In genomic region chr9:120913673-120914266, GRCh38 we compare ENCODE assay signal across 11 cellular contexts. TPM values are rescaled to one million over a fixed set of nuclear protein-coding genes. Genes with fewer than 3 reads are reported as not detected.
DNase-seq lines count a peak whose midpoint lies in the region; ATAC-seq and TF ChIP-seq lines count a peak whose summit lies in the region.
"Had no signal": no experiment of that assay in that cellular context is flagged by ENCODE, and none has a peak within 500 bp of the region (broad histone marks: within the 10 kb centered on the region; RNA-seq: fewer than 3 reads in every experiment).

No MANE protein-coding gene starts in this region.

- POLR2A ChIA-PET in RWPE1 (lab: Yijun Ruan, JAX; ENCODE audit: low non-redundant PET), result no interaction called here

- no peak overlapping the region for H2AFZ ChIP-seq in GM23338

- CTCF ChIA-PET in RWPE1 (lab: Yijun Ruan, JAX), result no interaction called here

- H3K4me1 Mint-ChIP-seq in GM23338, result peaks cover 37% of the 10 kb centered on the region
- H3K4me1 Mint-ChIP-seq in activated naive CD8-positive, alpha-beta T cell treated with anti-CD3 and anti-CD28 coated beads for 36 hours, result peaks cover 91% of the 10 kb centered on the region
- peaks cover 46% of the 10 kb centered on the region for H3K4me1 Mint-ChIP-seq in nephron progenitor cell

- peaks cover 18% of the 10 kb centered on the region for H3K4me1 ChIP-seq in GM23338 (ENCODE audit: insufficient read depth)
- H3K4me1 ChIP-seq in adrenal gland (replicated peaks in 1 of 2), result peaks cover 4 to 37% of the 10 kb centered on the region in 2 donors

- ATAC-seq in GM23338, result peak; percentile 60
- ATAC-seq: stimulated activated memory B cell treated with anti-CD40 and anti-IgM and Interleukin-4, amounts not matched to agents 10 μg/mL and 1 μg/mL and 100 μg/mL, for 72 hours had no signal

- H3K79me2 ChIP-seq in GM23338 (replicated peaks; ENCODE audit: insufficient read depth), result no peaks in the 10 kb centered on the region

- DNase-seq in GM23338 (ENCODE audit: low spot score) (peak; percentile 60), RWPE1 (ENCODE audit: low spot score) (peak; percentile 42), nephron progenitor cell (peak; percentile 73), NCI-H1930 (lab: John Stamatoyannopoulos, UW) (no peak), adrenal gland (no peak), retina (no peak), posterior vena cava (ENCODE audit: low spot score) (no peak)
- no peak for DNase-seq in activated naive CD8-positive, alpha-beta T cell treated with anti-CD3 and anti-CD28 coated beads for 36 hours
- DNase-seq: NCI-H2029 treated with DMSO at 0.1 percent for 48 hours had no signal

- H3K4me3 Mint-ChIP-seq in GM23338 (no peak overlapping the region), nephron progenitor cell (no peak overlapping the region)
- peak overlapping the region; percentile 20 for H3K4me3 Mint-ChIP-seq in activated naive CD8-positive, alpha-beta T cell treated with anti-CD3 and anti-CD28 coated beads for 36 hours
- H3K4me3 Mint-ChIP-seq: stimulated activated memory B cell treated with anti-CD40 and anti-IgM and Interleukin-4, amounts not matched to agents 10 μg/mL and 1 μg/mL and 100 μg/mL, for 72 hours; T-helper 2 cell treated with Interferon-gamma antibody and Interleukin-4, amounts not matched to agents 5 μg/mL and 100 μg/mL, for 36 hours had no signal

- no peaks in the 10 kb centered on the region for H4K20me1 ChIP-seq in GM23338 (replicated peaks; ENCODE audit: insufficient read depth)

- TF ChIP-seq CTCF in GM23338 (conservative IDR thresholded peaks at IDR 0.05; ENCODE audit: low read depth in 2 of 2) (no peak), RWPE1 (conservative IDR thresholded peaks at IDR 0.05; ENCODE audit: low read depth) (no peak), nephron progenitor cell (IDR thresholded peaks at IDR 0.05) (no peak), adrenal gland (IDR thresholded peaks at IDR 0.05) (no peak)

- H3K27me3 ChIP-seq in GM23338 (ENCODE audit: insufficient read depth) (no peaks in the 10 kb centered on the region), adrenal gland (no peaks in the 10 kb centered on the region)

- H3K27ac ChIP-seq in GM23338 (ENCODE audit: low read depth), result no peak overlapping the region
- H3K27ac ChIP-seq in RWPE1, result no peak overlapping the region
- peak overlapping the region in 1 of 5 donors; percentile 24 for H3K27ac ChIP-seq in adrenal gland

- H3K4me2 ChIP-seq in GM23338, result no peak overlapping the region

- H3K36me3 ChIP-seq in GM23338 (ENCODE audit: insufficient read depth), result no peaks in the 10 kb centered on the region
- H3K36me3 ChIP-seq in adrenal gland (replicated peaks in 1 of 2), result no peaks in the 10 kb centered on the region

- no peaks in the 10 kb centered on the region for H3K9me3 ChIP-seq in adrenal gland (replicated peaks in 1 of 3)

- H3K27ac Mint-ChIP-seq in GM23338 (no peak overlapping the region), nephron progenitor cell (no peak overlapping the region)
- H3K27ac Mint-ChIP-seq in activated naive CD8-positive, alpha-beta T cell treated with anti-CD3 and anti-CD28 coated beads for 36 hours, result peak overlapping the region; percentile 42

- H3K9me3 Mint-ChIP-seq in GM23338 (0 out of 3 replicates have a peak, but pooled peaks cover 4% of the 10 kb centered on the region), nephron progenitor cell (no peaks in the 10 kb centered on the region)
- peaks cover 3% of the 10 kb centered on the region for H3K9me3 Mint-ChIP-seq in activated naive CD8-positive, alpha-beta T cell treated with anti-CD3 and anti-CD28 coated beads for 36 hours

- intact Hi-C loops in adrenal gland (cut with DNase I), result no loop called here
- intact Hi-C loops in posterior vena cava (cut with DNase I), result no loop called here

- no peaks in the 10 kb centered on the region for H3F3A ChIP-seq in GM23338 (replicated peaks; ENCODE audit: low read depth)

- no peaks in the 10 kb centered on the region for H3K9me2 ChIP-seq in GM23338 (ENCODE audit: insufficient read depth)

- no peak for TF ChIP-seq POLR2A in adrenal gland (IDR thresholded peaks at IDR 0.05)

- 84 to 88% (median 85%) methylated on average over 3 of the region's 3 CpGs for WGBS in adrenal gland, 4 donors

- H3K36me3 Mint-ChIP-seq in GM23338 (ENCODE audit: low read depth) (0 out of 3 replicates have a peak, but pooled peaks cover 4% of the 10 kb centered on the region), nephron progenitor cell (ENCODE audit: low read depth) (peaks cover 6% of the 10 kb centered on the region)
- H3K36me3 Mint-ChIP-seq in activated naive CD8-positive, alpha-beta T cell treated with anti-CD3 and anti-CD28 coated beads for 36 hours, result peaks cover 94% of the 10 kb centered on the region

- peaks cover 10% of the 10 kb centered on the region for H3K27me3 Mint-ChIP-seq in GM23338 (ENCODE audit: insufficient read depth, low read depth, poor library complexity)
- no peaks in the 10 kb centered on the region for H3K27me3 Mint-ChIP-seq in activated naive CD8-positive, alpha-beta T cell treated with anti-CD3 and anti-CD28 coated beads for 36 hours
- H3K27me3 Mint-ChIP-seq in nephron progenitor cell (ENCODE audit: low read depth, poor library complexity), result peaks cover 11% of the 10 kb centered on the region
- H3K27me3 Mint-ChIP-seq: stimulated activated memory B cell treated with anti-CD40 and anti-IgM and Interleukin-4, amounts not matched to agents 10 μg/mL and 1 μg/mL and 100 μg/mL, for 72 hours had no signal

- H3K4me3 ChIP-seq in GM23338 (no peak overlapping the region), adrenal gland (no peak overlapping the region)

RNA-seq across cellular contexts. Expression of gene TRAF1, which starts 12.8 kb away (rescaled TPM):
- 1.0 and 1.4 TPM in 2 replicates for total RNA-seq in GM23338 (2014; rRNA removed; shearing (Covaris generic))
- polyA plus RNA-seq in GM23338 (2016; fragmentation: Nextera tagmentation; extraction: Ambion mirVana) (0.39 and 0.63 TPM in 2 replicates), adrenal gland (10 to 100 TPM in 2 of 3 donors, 1 to 10 TPM in 1; 2.4 to 42.7 (median 30.3) TPM)
- 100 to 1,000 TPM; 169 to 170 TPM for total RNA-seq in activated naive CD8-positive, alpha-beta T cell treated with anti-CD3 and anti-CD28 coated beads for 36 hours
- total RNA-seq in adrenal gland (10 to 100 TPM in 2 of 8 donors, 1 to 10 TPM in 6; 1.6 to 11.7 (median 6.1) TPM), posterior vena cava (10 to 100 TPM; 10.2 to 14.6 TPM)

RNA-seq across cellular contexts. Expression of gene PHF19, which starts 36.8 kb away (rescaled TPM):
- 31.0 and 33.7 TPM in 2 replicates for total RNA-seq in GM23338 (2014; rRNA removed; shearing (Covaris generic))
- polyA plus RNA-seq in GM23338 (2016; fragmentation: Nextera tagmentation; extraction: Ambion mirVana) (13.1 and 16.8 TPM in 2 replicates), adrenal gland (10 to 100 TPM; 13.6 to 39.7 (median 29.7) TPM)
- 100 to 1,000 TPM; 216 to 226 TPM for total RNA-seq in activated naive CD8-positive, alpha-beta T cell treated with anti-CD3 and anti-CD28 coated beads for 36 hours
- total RNA-seq in adrenal gland (10 to 100 TPM; 17.2 to 61.8 (median 24.0) TPM), posterior vena cava (10 to 100 TPM; 30.8 to 40.2 TPM)

Comparison
In these comparisons a context has a peak if more than half of its experiments do, and no peak if none do; other contexts are left out.
1. DNase-seq: peak in GM23338 (single experiment), RWPE1 (single experiment) and nephron progenitor cell (single experiment); none in activated naive CD8-positive, alpha-beta T cell treated with anti-CD3 and anti-CD28 coated beads for 36 hours (single experiment), NCI-H1930 (0 of 2), adrenal gland (0 of 7), retina (single experiment) and posterior vena cava (single experiment).
2. RNA of gene TRAF1, which starts 12.8 kb away (total RNA-seq): 169 to 170 TPM in activated naive CD8-positive, alpha-beta T cell treated with anti-CD3 and anti-CD28 coated beads for 36 hours; 10.2 to 14.6 TPM in posterior vena cava, 1.6 to 11.7 TPM in adrenal gland and 1.0 to 1.4 TPM in GM23338; every median in the first group is over 10 times any median in the second.